ENCODE assay signal across 16 cellular contexts in genomic region chr16:30700971-30701370, GRCh38. TPM values are rescaled to one million over a fixed set of nuclear protein-coding genes. Genes with fewer than 3 reads are reported as not detected.
DNase-seq lines count a peak whose midpoint lies in the region; ATAC-seq and TF ChIP-seq lines count a peak whose summit lies in the region.
"Had no signal": no experiment of that assay in that cellular context is flagged by ENCODE, and none has a peak within 500 bp of the region (broad histone marks: within the 10 kb centered on the region; RNA-seq: fewer than 3 reads in every experiment).

No MANE protein-coding gene starts in this region.

- no peak overlapping the region for H3K27ac ChIP-seq in psoas muscle
- H3K27ac ChIP-seq: thyroid gland had no signal

- H3K9me3 Mint-ChIP-seq in activated T-cell treated with anti-CD3 and anti-CD28 coated beads, Interleukin-2, amount 50 U/mL, for 4 hours, result no peaks in the 10 kb centered on the region
- H3K9me3 Mint-ChIP-seq in HFFc6, result no peaks in the 10 kb centered on the region
- no peaks in the 10 kb centered on the region for H3K9me3 Mint-ChIP-seq in chondrocyte (ENCODE audit: low read depth)

- H3K4me1 ChIP-seq in psoas muscle (peaks cover 17% of the 10 kb centered on the region), BE2C (no peaks in the 10 kb centered on the region)

- 78 to 87% (median 85%) methylated on average over 5 of the region's 5 CpGs for WGBS in psoas muscle, 3 donors

- ATAC-seq in activated T-cell treated with anti-CD3 and anti-CD28 coated beads, Interleukin-2, amount 50 U/mL, for 4 hours, result no peak
- ATAC-seq in psoas muscle, result no peak
- no peak for ATAC-seq in GM18909 (IDR thresholded peaks at IDR 0.05; ENCODE audit: poor library complexity, unreplicated experiment)
- ATAC-seq in HG03045 (IDR thresholded peaks at IDR 0.05; ENCODE audit: unreplicated experiment), result no peak
- ATAC-seq: left lobe of liver had no signal

- peak overlapping the region; percentile 98 for H3K4me3 ChIP-seq in psoas muscle
- no peak overlapping the region for H3K4me3 ChIP-seq in BE2C (ENCODE audit: low read depth, low read length)
- H3K4me3 ChIP-seq: thyroid gland had no signal

- peaks cover 24% of the 10 kb centered on the region for H3K4me1 Mint-ChIP-seq in activated T-cell treated with anti-CD3 and anti-CD28 coated beads, Interleukin-2, amount 50 U/mL, for 4 hours (ENCODE audit: low read depth)
- H3K4me1 Mint-ChIP-seq in HFFc6 (ENCODE audit: low read depth), result peaks cover 27% of the 10 kb centered on the region
- H3K4me1 Mint-ChIP-seq in chondrocyte (ENCODE audit: low read depth), result peaks cover 23% of the 10 kb centered on the region

- peak overlapping the region; percentile 51; the same call in 1 of the 2 replicates for H3K27ac Mint-ChIP-seq in HFFc6
- H3K27ac Mint-ChIP-seq in chondrocyte (ENCODE audit: unreplicated experiment), result peak overlapping the region; percentile 61

- peaks cover 21% of the 10 kb centered on the region for H3K36me3 Mint-ChIP-seq in activated T-cell treated with anti-CD3 and anti-CD28 coated beads, Interleukin-2, amount 50 U/mL, for 4 hours (ENCODE audit: insufficient read depth)
- H3K36me3 Mint-ChIP-seq in HFFc6 (ENCODE audit: low read depth), result peaks cover 14% of the 10 kb centered on the region
- peaks cover 16% of the 10 kb centered on the region for H3K36me3 Mint-ChIP-seq in chondrocyte (ENCODE audit: low read depth)

- no peak for DNase-seq in activated T-cell treated with anti-CD3 and anti-CD28 coated beads, Interleukin-2, amount 50 U/mL, for 4 hours
- DNase-seq in activated T-cell treated with anti-CD3 and anti-CD28 coated beads for 4 hours (no peak), HFFc6 (no peak), chondrocyte (ENCODE audit: low spot score) (no peak), psoas muscle (no peak), BE2C (no peak)
- DNase-seq: activated CD4-positive, alpha-beta T cell treated with anti-CD3 and anti-CD28 coated beads for 1 hour; activated gamma-delta T cell; effector CD4-positive, alpha-beta T cell; NCI-H2029; NCI-H526 treated with DMSO at 0.1 percent for 48 hours; stimulated activated CD8-positive, alpha-beta memory T cell treated with anti-CD3 and anti-CD28 coated beads, Interleukin-4, amount 100 ng/mL, for 48 hours; thyroid gland had no signal

- H3K4me3 Mint-ChIP-seq in activated T-cell treated with anti-CD3 and anti-CD28 coated beads, Interleukin-2, amount 50 U/mL, for 4 hours, result peak overlapping the region; percentile 58
- H3K4me3 Mint-ChIP-seq in HFFc6 (peak overlapping the region; percentile 34), chondrocyte (ENCODE audit: unreplicated experiment) (peak overlapping the region; percentile 44)

- H3K27me3 ChIP-seq in psoas muscle (ENCODE audit: insufficient read depth in 3 of 3, low read length in 2 of 3) (no peaks in the 10 kb centered on the region), BE2C (no peaks in the 10 kb centered on the region)
- H3K27me3 ChIP-seq: thyroid gland had no signal

- H3K27me3 Mint-ChIP-seq in activated T-cell treated with anti-CD3 and anti-CD28 coated beads, Interleukin-2, amount 50 U/mL, for 4 hours (ENCODE audit: low read depth), result no peaks in the 10 kb centered on the region
- H3K27me3 Mint-ChIP-seq in HFFc6 (ENCODE audit: insufficient read depth), result peaks cover 2% of the 10 kb centered on the region; the same call in 1 of the 2 replicates
- no peaks in the 10 kb centered on the region for H3K27me3 Mint-ChIP-seq in chondrocyte (ENCODE audit: low read depth)

- TF ChIP-seq CTCF in HFFc6 (IDR thresholded peaks at IDR 0.05) (no peak), chondrocyte (IDR thresholded peaks at IDR 0.05) (no peak), psoas muscle (IDR thresholded peaks at IDR 0.05) (no peak), BE2C (IDR thresholded peaks at IDR 0.05; ENCODE audit: low read depth, low read length) (no peak)

- H3K9me3 ChIP-seq in psoas muscle (no peaks in the 10 kb centered on the region), BE2C (no peaks in the 10 kb centered on the region)
- H3K9me3 ChIP-seq: thyroid gland had no signal

- H3K36me3 ChIP-seq in psoas muscle (ENCODE audit: insufficient read depth in 1 of 2, low read depth in 1 of 2) (peaks cover 7 to 62% of the 10 kb centered on the region in 2 donors), BE2C (peaks cover 54% of the 10 kb centered on the region)

- intact Hi-C loops in psoas muscle (cut with DNase I), result loop anchor here in 1 of 2 donors (5.0 kb wide), 1 partner anchor 41 kb away; a partner anchor contains a TSS

RNA-seq across cellular contexts. Expression of gene SRCAP, which starts 2.0 kb away (rescaled TPM):
- total RNA-seq in activated T-cell treated with anti-CD3 and anti-CD28 coated beads, Interleukin-2, amount 50 U/mL, for 4 hours, result 100 to 1,000 TPM in 1 of 3 donors, 10 to 100 TPM in 2; 86.3 to 100 (median 96.5) TPM
- total RNA-seq in HFFc6 (2021; fragmentation: NEBNext Ultra II Directional; extraction: Animal tissue kit (Norgen Biotek cat#: 25700)), result 10 to 100 TPM; 43.4 to 48.1 (median 45.9) TPM
- total RNA-seq in chondrocyte (49.2 to 63.9 TPM (median 52.5 TPM) in 3 replicates), psoas muscle (10 to 100 TPM; 37.8 to 50.1 (median 45.2) TPM)
- polyA plus RNA-seq in psoas muscle, result 10 to 100 TPM in 1 of 3 donors, 1 to 10 TPM in 2; 4.4 to 32.7 (median 4.5) TPM
- 33.3 TPM for polyA plus RNA-seq in BE2C (2012; ENCODE audit: insufficient read depth, insufficient read length, low read depth)

RNA-seq across cellular contexts. Expression of gene FBRS, which starts 42.7 kb away (rescaled TPM):
- 100 to 1,000 TPM; 132 to 158 (median 137) TPM for total RNA-seq in activated T-cell treated with anti-CD3 and anti-CD28 coated beads, Interleukin-2, amount 50 U/mL, for 4 hours
- total RNA-seq in HFFc6 (2021; fragmentation: NEBNext Ultra II Directional; extraction: Animal tissue kit (Norgen Biotek cat#: 25700)), result 10 to 100 TPM; 54.1 to 72.1 (median 64.5) TPM
- 49.9 to 54.5 TPM (median 52.8 TPM) in 3 replicates for total RNA-seq in chondrocyte
- total RNA-seq in psoas muscle, result 10 to 100 TPM; 31.2 to 58.5 (median 38.6) TPM
- 10 to 100 TPM; 24.8 to 35.5 (median 29.3) TPM for polyA plus RNA-seq in psoas muscle
- polyA plus RNA-seq in BE2C (2012; ENCODE audit: insufficient read depth, insufficient read length, low read depth), result 102 TPM

RNA-seq across cellular contexts. Expression of gene PHKG2, which starts 47.3 kb away (rescaled TPM):
- total RNA-seq in activated T-cell treated with anti-CD3 and anti-CD28 coated beads, Interleukin-2, amount 50 U/mL, for 4 hours, result 10 to 100 TPM; 31.1 to 34.5 (median 31.9) TPM
- 10 to 100 TPM; 26.6 to 31.0 (median 27.7) TPM for total RNA-seq in HFFc6 (2021; fragmentation: NEBNext Ultra II Directional; extraction: Animal tissue kit (Norgen Biotek cat#: 25700))
- total RNA-seq in chondrocyte, result 18.8 to 28.1 TPM (median 19.0 TPM) in 3 replicates
- total RNA-seq in psoas muscle, result 10 to 100 TPM; 10.1 to 13.5 (median 12.9) TPM
- polyA plus RNA-seq in psoas muscle, result 10 to 100 TPM; 13.2 to 21.3 (median 13.8) TPM
- 50.9 TPM for polyA plus RNA-seq in BE2C (2012; ENCODE audit: insufficient read depth, insufficient read length, low read depth)

RNA-seq across cellular contexts. Expression of gene PRR14, which starts 50.2 kb away (rescaled TPM):
- 10 to 100 TPM; 65.1 to 85.3 (median 71.0) TPM for total RNA-seq in activated T-cell treated with anti-CD3 and anti-CD28 coated beads, Interleukin-2, amount 50 U/mL, for 4 hours
- total RNA-seq in HFFc6 (2021; fragmentation: NEBNext Ultra II Directional; extraction: Animal tissue kit (Norgen Biotek cat#: 25700)), result 10 to 100 TPM; 26.8 to 34.6 (median 29.8) TPM
- total RNA-seq in chondrocyte (33.5 to 46.9 TPM (median 42.0 TPM) in 3 replicates), psoas muscle (10 to 100 TPM; 13.4 to 26.4 (median 15.9) TPM)
- 10 to 100 TPM; 23.8 to 26.8 (median 25.5) TPM for polyA plus RNA-seq in psoas muscle
- polyA plus RNA-seq in BE2C (2012; ENCODE audit: insufficient read depth, insufficient read length, low read depth), result 58.4 TPM
